Comparison of ENCODE assay signal across 21 cellular contexts in the genomic region with DNA sequence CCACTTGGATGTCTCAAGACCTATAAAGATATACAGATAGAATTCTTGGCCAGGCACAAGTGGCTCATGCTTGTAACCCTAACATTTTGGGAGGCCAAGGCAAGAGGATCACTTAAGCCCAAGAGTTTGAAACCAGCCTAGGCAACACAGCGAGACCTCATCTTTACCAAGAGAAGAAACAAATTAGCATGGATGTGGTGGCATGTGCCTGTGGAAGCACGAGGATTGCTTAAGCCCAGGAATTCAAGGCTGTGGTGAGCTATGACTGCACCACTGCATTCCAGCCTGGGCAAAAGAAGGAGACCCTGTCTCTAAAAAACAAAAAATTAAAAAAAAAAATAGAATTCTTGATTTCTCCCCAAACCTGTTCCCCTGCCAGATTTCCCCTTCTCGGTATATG. TPM values are rescaled to one million over a fixed set of nuclear protein-coding genes. Genes with fewer than 3 reads are reported as not detected.
A peak's percentile ranks its signal among the peaks of the same experiment; 100 is the strongest.
DNase-seq lines count a peak whose midpoint lies in the region; ATAC-seq and TF ChIP-seq lines count a peak whose summit lies in the region.
"Had no signal": no experiment of that assay in that cellular context is flagged by ENCODE, and none has a peak within 500 bp of the region (broad histone marks: within the 10 kb centered on the region; RNA-seq: fewer than 3 reads in every experiment).

No MANE protein-coding gene starts in this region.

- no peak for ATAC-seq in Right ventricle myocardium inferior
- ATAC-seq in T-cell (replicated peaks in 1 of 4), result no peak
- ATAC-seq: activated CD4-positive, alpha-beta T cell treated with anti-CD3 and anti-CD28 coated beads for 36 hours; left ventricle myocardium superior had no signal

- H3K4me3 Mint-ChIP-seq in brain (peak overlapping the region in 3 of 5 experiments; percentile 23 to 68 (median 43)), T-cell (no peak overlapping the region)
- H3K4me3 Mint-ChIP-seq in activated naive CD8-positive, alpha-beta T cell treated with anti-CD3 and anti-CD28 coated beads for 36 hours, result no peak overlapping the region
- H3K4me3 Mint-ChIP-seq: activated CD4-positive, alpha-beta T cell treated with anti-CD3 and anti-CD28 coated beads for 36 hours; activated naive CD8-positive, alpha-beta T cell treated with anti-CD3 and anti-CD28 coated beads, Interleukin-2, amount 10 ng/mL, durations not matched to agents 7 days and 5 days; activated T-helper 1 cell treated with anti-CD3 and anti-CD28 coated beads, Interleukin-12 subunit alpha, Interleukin-12 subunit beta, Interleukin-2, Interleukin-4 antibody, amounts not matched to agents 30 ng/mL and 10 ng/mL and 1 ng/mL, durations not matched to agents 14 hours and 24 hours and 36 hours; neural crest cell had no signal

- H3K9me3 Mint-ChIP-seq in brain (peaks cover 0 to 3% (median 0%) of the 10 kb centered on the region in 5 experiments), T-cell (no peaks in the 10 kb centered on the region)
- no peaks in the 10 kb centered on the region for H3K9me3 Mint-ChIP-seq in activated naive CD8-positive, alpha-beta T cell treated with anti-CD3 and anti-CD28 coated beads for 36 hours
- H3K9me3 Mint-ChIP-seq: activated naive CD8-positive, alpha-beta T cell treated with anti-CD3 and anti-CD28 coated beads, Interleukin-2, amount 10 ng/mL, durations not matched to agents 7 days and 5 days; activated T-helper 1 cell treated with anti-CD3 and anti-CD28 coated beads, Interleukin-12 subunit alpha, Interleukin-12 subunit beta, Interleukin-2, Interleukin-4 antibody, amounts not matched to agents 30 ng/mL and 10 ng/mL and 1 ng/mL, durations not matched to agents 14 hours and 24 hours and 36 hours; neural crest cell had no signal

- 80 to 84% methylated on average over 1 to 3 of the region's 3 CpGs for WGBS in transverse colon (ENCODE audit: low coverage in 1 of 2), 2 donors

- H3K36me3 ChIP-seq in right atrium auricular region (no peaks in the 10 kb centered on the region), vagina (no peaks in the 10 kb centered on the region), transverse colon (no peaks in the 10 kb centered on the region)
- H3K36me3 ChIP-seq: BLaER1, HAP-1, uterus had no signal

- H3K4me1 ChIP-seq in right atrium auricular region (peaks cover 0 to 42% of the 10 kb centered on the region in 2 donors), vagina (peaks cover 65% of the 10 kb centered on the region), transverse colon (peaks cover 0 to 10% (median 5%) of the 10 kb centered on the region in 4 donors)
- H3K4me1 ChIP-seq: BLaER1 had no signal

- H3K27ac ChIP-seq in right atrium auricular region (peak overlapping the region; percentile 9 to 46), vagina (peak overlapping the region; percentile 56), transverse colon (no peak overlapping the region)
- H3K27ac ChIP-seq: BLaER1, uterus had no signal

- H3K27ac Mint-ChIP-seq in brain, result peak overlapping the region in 4 of 5 experiments; percentile 59 to 91 (median 82)
- H3K27ac Mint-ChIP-seq in T-cell, result no peak overlapping the region
- H3K27ac Mint-ChIP-seq in activated naive CD8-positive, alpha-beta T cell treated with anti-CD3 and anti-CD28 coated beads for 36 hours, result no peak overlapping the region
- H3K27ac Mint-ChIP-seq: activated CD4-positive, alpha-beta T cell treated with anti-CD3 and anti-CD28 coated beads for 36 hours; activated naive CD8-positive, alpha-beta T cell treated with anti-CD3 and anti-CD28 coated beads, Interleukin-2, amount 10 ng/mL, durations not matched to agents 7 days and 5 days; activated T-helper 1 cell treated with anti-CD3 and anti-CD28 coated beads, Interleukin-12 subunit alpha, Interleukin-12 subunit beta, Interleukin-2, Interleukin-4 antibody, amounts not matched to agents 30 ng/mL and 10 ng/mL and 1 ng/mL, durations not matched to agents 14 hours and 24 hours and 36 hours had no signal

- DNase-seq in right atrium auricular region (ENCODE audit: low spot score) (no peak), Right ventricle myocardium inferior (ENCODE audit: missing footprints) (no peak), iris pigment epithelial cell (ENCODE audit: low read depth) (peak; percentile 54), vagina (ENCODE audit: extremely low spot score in 2 of 2) (no peak), T-cell (no peak), transverse colon (no peak)
- no peak for DNase-seq in activated naive CD8-positive, alpha-beta T cell treated with anti-CD3 and anti-CD28 coated beads for 36 hours
- DNase-seq: activated CD4-positive, alpha-beta T cell treated with anti-CD3 and anti-CD28 coated beads for 36 hours; activated naive CD8-positive, alpha-beta T cell treated with anti-CD3 and anti-CD28 coated beads, Interleukin-2, amount 10 ng/mL, durations not matched to agents 7 days and 5 days; Calu3; effector CD4-positive, alpha-beta T cell; left ventricle myocardium superior; NCI-H1417 treated with DMSO at 0.1 percent for 48 hours; NCI-H524 had no signal

- no peaks in the 10 kb centered on the region for H3K27me3 Mint-ChIP-seq in brain
- peaks cover 9 to 13% of the 10 kb centered on the region in 2 donors for H3K27me3 Mint-ChIP-seq in T-cell
- peaks cover 8% of the 10 kb centered on the region for H3K27me3 Mint-ChIP-seq in activated naive CD8-positive, alpha-beta T cell treated with anti-CD3 and anti-CD28 coated beads for 36 hours

- TF ChIP-seq POLR2A in vagina (IDR thresholded peaks at IDR 0.05) (no peak), transverse colon (IDR thresholded peaks at IDR 0.05) (no peak)

- CTCF ChIA-PET in T-cell (lab: Charles Lee), result interaction anchor here in 1 of 2 donors (0.6 kb wide), 1 partner anchor 713 kb away, joined by 3 read pairs; no protein-coding TSS in a partner anchor

- POLR2A ChIA-PET in T-cell (lab: Charles Lee), result no interaction called here

- H3K36me3 Mint-ChIP-seq in brain (peaks cover 4% of the 10 kb centered on the region), T-cell (no peaks in the 10 kb centered on the region)
- H3K36me3 Mint-ChIP-seq in activated naive CD8-positive, alpha-beta T cell treated with anti-CD3 and anti-CD28 coated beads for 36 hours, result no peaks in the 10 kb centered on the region
- H3K36me3 Mint-ChIP-seq: activated naive CD8-positive, alpha-beta T cell treated with anti-CD3 and anti-CD28 coated beads, Interleukin-2, amount 10 ng/mL, durations not matched to agents 7 days and 5 days had no signal

- no peaks in the 10 kb centered on the region for H3K27me3 ChIP-seq in right atrium auricular region
- H3K27me3 ChIP-seq in vagina, result no peaks in the 10 kb centered on the region
- H3K27me3 ChIP-seq in transverse colon, result no peaks in the 10 kb centered on the region
- H3K27me3 ChIP-seq: BLaER1, uterus had no signal

- H3K4me1 Mint-ChIP-seq in brain (peaks cover 57% of the 10 kb centered on the region), T-cell (no peaks in the 10 kb centered on the region)
- H3K4me1 Mint-ChIP-seq in activated naive CD8-positive, alpha-beta T cell treated with anti-CD3 and anti-CD28 coated beads for 36 hours, result no peaks in the 10 kb centered on the region
- H3K4me1 Mint-ChIP-seq: activated CD4-positive, alpha-beta T cell treated with anti-CD3 and anti-CD28 coated beads for 36 hours; activated naive CD8-positive, alpha-beta T cell treated with anti-CD3 and anti-CD28 coated beads, Interleukin-2, amount 10 ng/mL, durations not matched to agents 7 days and 5 days had no signal

- H3K9me3 ChIP-seq in right atrium auricular region, result no peaks in the 10 kb centered on the region
- no peaks in the 10 kb centered on the region for H3K9me3 ChIP-seq in vagina
- H3K9me3 ChIP-seq in transverse colon, result no peaks in the 10 kb centered on the region
- H3K9me3 ChIP-seq: BLaER1, HAP-1, uterus had no signal

- intact Hi-C loops in Right ventricle myocardium inferior (cut with DNase I), result loop anchor here (5.0 kb wide), 1 partner anchor 108 kb away; the partner anchor contains the start of gene ZNF436
- intact Hi-C loops in vagina (cut with DNase I), result no loop called here
- intact Hi-C loops in transverse colon (cut with DNase I; ENCODE audit: low total_unique reads), result no loop called here

- H3K4me3 ChIP-seq in right atrium auricular region, result no peak overlapping the region
- no peak overlapping the region for H3K4me3 ChIP-seq in vagina
- H3K4me3 ChIP-seq in transverse colon, result no peak overlapping the region
- H3K4me3 ChIP-seq: BLaER1, HAP-1, uterus had no signal

- in situ Hi-C loops in transverse colon (cut with MboI; ENCODE audit: low pct_ligation_motif_present in 1 of 4, low pct_unique_long_range_greater_than_20kb in 1 of 4, low sequenced_read_pairs in 3 of 4), result no loop called here

- no peak for TF ChIP-seq CTCF in right atrium auricular region (IDR thresholded peaks at IDR 0.05)
- TF ChIP-seq CTCF in brain (conservative IDR thresholded peaks at IDR 0.05), result no peak
- no peak for TF ChIP-seq CTCF in vagina (IDR thresholded peaks at IDR 0.05)
- no peak for TF ChIP-seq CTCF in transverse colon (IDR thresholded peaks at IDR 0.05)

- no peak for TF ChIP-seq EP300 in transverse colon (IDR thresholded peaks at IDR 0.05; ENCODE audit: low read depth)

RNA-seq across cellular contexts. Expression of gene ASAP3, which starts 8.3 kb away (rescaled TPM):
- total RNA-seq in right atrium auricular region (10 to 100 TPM; 38.6 to 47.2 TPM), Right ventricle myocardium inferior (44.3 TPM), vagina (79.1 TPM), T-cell (1 to 10 TPM; 1.2 to 2.8 (median 2.1) TPM), transverse colon (10 to 100 TPM; 38.2 to 62.9 (median 48.3) TPM)
- polyA plus RNA-seq in brain (ENCODE audit: insufficient read depth, low read depth, low replicate concordance), result 7.9 TPM
- 1 to 10 TPM; 1.2 to 2.2 TPM for total RNA-seq in activated naive CD8-positive, alpha-beta T cell treated with anti-CD3 and anti-CD28 coated beads for 36 hours
- total RNA-seq: activated T-helper 1 cell treated with anti-CD3 and anti-CD28 coated beads, Interleukin-12 subunit alpha, Interleukin-12 subunit beta, Interleukin-2, Interleukin-4 antibody, amounts not matched to agents 30 ng/mL and 10 ng/mL and 1 ng/mL, durations not matched to agents 14 hours and 24 hours and 36 hours had no signal

RNA-seq across cellular contexts. Expression of gene TCEA3, which starts 51.1 kb away (rescaled TPM):
- total RNA-seq in right atrium auricular region (10 to 100 TPM; 24.4 to 40.1 TPM), Right ventricle myocardium inferior (73.6 TPM), vagina (26.5 TPM), T-cell (10 to 100 TPM; 16.1 to 39.9 (median 32.4) TPM), transverse colon (100 to 1,000 TPM; 137 to 761 (median 198) TPM)
- polyA plus RNA-seq in brain (ENCODE audit: insufficient read depth, low read depth, low replicate concordance), result 2.2 TPM
- 1 to 10 TPM; 6.3 to 7.4 TPM for total RNA-seq in activated naive CD8-positive, alpha-beta T cell treated with anti-CD3 and anti-CD28 coated beads for 36 hours
- total RNA-seq: A172 had no signal

RNA-seq across cellular contexts. Expression of gene E2F2, which starts 55.4 kb away (rescaled TPM):
- total RNA-seq in right atrium auricular region (under 1 TPM; 0.20 to 0.33 TPM), Right ventricle myocardium inferior (0.76 TPM), vagina (2.9 TPM), T-cell (1 to 10 TPM; 1.7 to 3.1 (median 2.5) TPM), transverse colon (10 to 100 TPM in 2 of 4 donors, 1 to 10 TPM in 2; 6.7 to 11.6 (median 8.9) TPM)
- polyA plus RNA-seq in brain (ENCODE audit: insufficient read depth, low read depth, low replicate concordance), result 10.2 TPM
- 10 to 100 TPM; 36.1 to 37.5 TPM for total RNA-seq in activated naive CD8-positive, alpha-beta T cell treated with anti-CD3 and anti-CD28 coated beads for 36 hours

Comparison
In these comparisons a context has a peak if more than half of its experiments do, and no peak if none do; other contexts are left out.
1. H3K27ac ChIP-seq: peak in right atrium auricular region (2 of 2) and vagina (single experiment); none in transverse colon (0 of 4).
2. H3K27ac Mint-ChIP-seq: peak in brain (4 of 5); none in T-cell (0 of 2) and activated naive CD8-positive, alpha-beta T cell treated with anti-CD3 and anti-CD28 coated beads for 36 hours (single experiment).
3. H3K4me3 Mint-ChIP-seq: peak in brain (3 of 5); none in T-cell (0 of 3) and activated naive CD8-positive, alpha-beta T cell treated with anti-CD3 and anti-CD28 coated beads for 36 hours (single experiment).
4. RNA of gene ASAP3, which starts 8.3 kb away (total RNA-seq): 79.1 TPM in vagina (single experiment), 38.2 to 62.9 TPM in transverse colon, 38.6 to 47.2 TPM in right atrium auricular region and 44.3 TPM in Right ventricle myocardium inferior (single experiment); 1.2 to 2.2 TPM in activated naive CD8-positive, alpha-beta T cell treated with anti-CD3 and anti-CD28 coated beads for 36 hours and 1.2 to 2.8 TPM in T-cell; every median in the first group is over 10 times any median in the second.